20 cellular contexts compared by ENCODE assay signal in genomic region chr13:75621147-75621546, GRCh38. TPM values are rescaled to one million over a fixed set of nuclear protein-coding genes. Genes with fewer than 3 reads are reported as not detected.
DNase-seq lines count a peak whose midpoint lies in the region; ATAC-seq and TF ChIP-seq lines count a peak whose summit lies in the region.
"Had no signal": no experiment of that assay in that cellular context is flagged by ENCODE, and none has a peak within 500 bp of the region (broad histone marks: within the 10 kb centered on the region; RNA-seq: fewer than 3 reads in every experiment).

No MANE protein-coding gene starts in this region.

- ATAC-seq in GM18909 (IDR thresholded peaks at IDR 0.05; ENCODE audit: poor library complexity, unreplicated experiment) (no peak), HG03342 (IDR thresholded peaks at IDR 0.05; ENCODE audit: unreplicated experiment) (no peak), GM21423 (IDR thresholded peaks at IDR 0.05; ENCODE audit: unreplicated experiment) (no peak)
- ATAC-seq: activated T-cell treated with anti-CD3 and anti-CD28 coated beads, Interleukin-2, amount 50 U/mL, for 72 hours had no signal

- intact Hi-C loops in posterior vena cava (cut with DNase I), result no loop called here

- TF ChIP-seq CTCF in AG09309 (IDR thresholded peaks at IDR 0.05; ENCODE audit: control insufficient read depth, insufficient read depth, low read depth, low read length, missing control alignments) (no peak), choroid plexus epithelial cell (conservative IDR thresholded peaks at IDR 0.05; ENCODE audit: low read depth, low read length) (no peak)

- peak; percentile 71 for DNase-seq in AG09309 (ENCODE audit: low read depth)
- DNase-seq in M059J (ENCODE audit: low read depth), result peak; percentile 68
- DNase-seq in choroid plexus epithelial cell (ENCODE audit: low read depth), result peak; percentile 72
- DNase-seq in myocyte (ENCODE audit: low read depth), result peak; percentile 27
- no peak for DNase-seq in posterior vena cava (ENCODE audit: low spot score)
- DNase-seq: activated T-cell treated with anti-CD3 and anti-CD28 coated beads, Interleukin-2, amount 50 U/mL, for 72 hours; DMS153; dorsolateral prefrontal cortex; foreskin melanocyte; NCI-H2081; NCI-H526 treated with DMSO at 0.1 percent for 48 hours; small intestine; stimulated activated naive CD4-positive, alpha-beta T cell treated with Interleukin-2 at 50 U/mL for 16 hours; T1000 had no signal

- H3K4me3 ChIP-seq in AG09309 (ENCODE audit: control insufficient read depth, low read depth, low read length) (no peak overlapping the region), choroid plexus epithelial cell (ENCODE audit: low read depth, low read length) (no peak overlapping the region)
- H3K4me3 ChIP-seq: BLaER1 treated with 17β-estradiol and CSF1 and Interleukin-3, amounts not matched to agents 10 nM and 100 nM; dorsolateral prefrontal cortex; lung; vagina had no signal

RNA-seq across cellular contexts. Expression of gene LMO7, which starts 15.0 kb away (rescaled TPM):
- total RNA-seq in M059J (2014; rRNA removed; shearing (Covaris generic)), result 66.3 and 109 TPM in 2 replicates
- total RNA-seq in myocyte (1,016 and 1,227 TPM in 2 replicates), posterior vena cava (10 to 100 TPM; 27.4 to 28.8 TPM)
- polyA plus RNA-seq in myocyte (2012), result 380 TPM
